ENCODE assay signal across 8 cellular contexts in the genomic region with DNA sequence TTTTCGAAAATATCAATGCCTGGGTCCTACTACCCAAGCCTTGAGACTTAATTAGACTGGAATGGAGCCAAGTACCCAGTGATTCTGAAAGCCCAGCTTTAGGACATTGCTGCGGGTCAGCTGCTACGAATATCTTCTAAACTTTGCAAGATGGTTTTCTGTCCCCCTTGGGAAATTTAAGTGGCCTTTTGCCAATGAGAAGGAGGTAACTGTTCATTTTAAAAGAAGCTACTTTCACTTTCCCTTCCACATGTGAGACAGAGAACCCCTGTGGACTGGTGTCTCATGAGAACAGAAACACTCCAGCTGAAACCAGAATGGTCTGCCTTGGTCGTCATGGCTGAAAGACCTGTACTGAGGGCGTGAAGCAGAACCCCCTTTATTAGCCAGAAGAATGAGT.
DNase-seq lines count a peak whose midpoint lies in the region; ATAC-seq and TF ChIP-seq lines count a peak whose summit lies in the region.

No MANE protein-coding gene starts in this region.

- no peaks in the 10 kb centered on the region for H4K20me1 ChIP-seq in DOHH2 (ENCODE audit: control insufficient read depth, insufficient read depth, low read depth, low read length)

- peaks cover 3% of the 10 kb centered on the region for H3K36me3 Mint-ChIP-seq in T-helper 2 cell treated with Interferon-gamma antibody and Interleukin-4, amounts not matched to agents 5 μg/mL and 100 μg/mL, for 36 hours (ENCODE audit: low read depth)
- no peaks in the 10 kb centered on the region for H3K36me3 Mint-ChIP-seq in Calu3 (ENCODE audit: insufficient read depth, unreplicated experiment)

- H3K9me2 ChIP-seq in DOHH2 (replicated peaks; ENCODE audit: control insufficient read depth, low read length) = no peaks in the 10 kb centered on the region

- intact Hi-C loops in left ventricle myocardium superior (cut with micrococcal nuclease) = no loop called here
- intact Hi-C loops in Calu3 (cut with micrococcal nuclease; ENCODE audit: unreplicated experiment) = no loop called here

- peak overlapping the region; percentile 58 for H3K4me3 Mint-ChIP-seq in T-helper 2 cell treated with Interferon-gamma antibody and Interleukin-4, amounts not matched to agents 5 μg/mL and 100 μg/mL, for 36 hours
- H3K4me3 Mint-ChIP-seq in Calu3 (ENCODE audit: low read depth, unreplicated experiment) = no peak overlapping the region

- peak overlapping the region; percentile 70 for H3K4me3 ChIP-seq in DOHH2 (ENCODE audit: low read length)

- H3K27ac ChIP-seq in DOHH2 (ENCODE audit: low read depth, low read length) = peak overlapping the region; percentile 99

- H3K79me2 ChIP-seq in DOHH2 (ENCODE audit: control insufficient read depth, low read length) = no peaks in the 10 kb centered on the region

- H3K4me1 ChIP-seq in DOHH2 (ENCODE audit: control insufficient read depth, low read length) = peaks cover 79% of the 10 kb centered on the region

- peaks cover 28% of the 10 kb centered on the region for H3F3A ChIP-seq in DOHH2 (ENCODE audit: control insufficient read depth, insufficient read depth)

- H3K4me2 ChIP-seq in DOHH2 (ENCODE audit: low read length) = peak overlapping the region; percentile 99

- DNase-seq in T-helper 2 cell treated with Interferon-gamma antibody and Interleukin-4, amounts not matched to agents 5 μg/mL and 100 μg/mL, for 36 hours (ENCODE audit: low spot score) = no peak
- DNase-seq in left ventricle myocardium superior = no peak
- DNase-seq in Calu3 = no peak
- DNase-seq in HPDE6-E6E7 (ENCODE audit: extremely low spot score) = no peak
- no peak for DNase-seq in NCI-H226

- H3K27ac Mint-ChIP-seq in T-helper 2 cell treated with Interferon-gamma antibody and Interleukin-4, amounts not matched to agents 5 μg/mL and 100 μg/mL, for 36 hours = peak overlapping the region; percentile 86
- no peak overlapping the region for H3K27ac Mint-ChIP-seq in Calu3 (ENCODE audit: unreplicated experiment)

- CTCF ChIA-PET in Calu3 (lab: Charles Lee) = no interaction called here

- peaks cover 5% of the 10 kb centered on the region for H3K9me3 Mint-ChIP-seq in T-helper 2 cell treated with Interferon-gamma antibody and Interleukin-4, amounts not matched to agents 5 μg/mL and 100 μg/mL, for 36 hours
- H3K9me3 Mint-ChIP-seq in Calu3 (ENCODE audit: low read depth, unreplicated experiment) = no peaks in the 10 kb centered on the region

- TF ChIP-seq CTCF in DOHH2 (IDR thresholded peaks at IDR 0.05; ENCODE audit: low read depth, low read length, poor library complexity, severe bottlenecking) (no peak), Calu3 (IDR thresholded peaks at IDR 0.05; ENCODE audit: unreplicated experiment) (no peak)

- ATAC-seq in GM19025 (IDR thresholded peaks at IDR 0.05; ENCODE audit: low read depth, unreplicated experiment) = peak; percentile 81
- ATAC-seq in HG03066 (IDR thresholded peaks at IDR 0.05; ENCODE audit: low read depth, unreplicated experiment) = peak; percentile 95
- peak; percentile 36 for ATAC-seq in left ventricle myocardium superior

- no TSS peak for BruUV-seq in Calu3 (replicated peaks; lab: Mats Ljungman, UMichigan)

- no peaks in the 10 kb centered on the region for H3K9me3 ChIP-seq in DOHH2 (ENCODE audit: control insufficient read depth, insufficient read depth, low read length)

- peaks cover 5% of the 10 kb centered on the region; the same call in 1 of the 2 replicates for H3K36me3 ChIP-seq in DOHH2 (ENCODE audit: control insufficient read depth, low read length)

- no peaks in the 10 kb centered on the region for H3K27me3 ChIP-seq in DOHH2 (ENCODE audit: control insufficient read depth, low read length)

- H3K4me1 Mint-ChIP-seq in T-helper 2 cell treated with Interferon-gamma antibody and Interleukin-4, amounts not matched to agents 5 μg/mL and 100 μg/mL, for 36 hours (ENCODE audit: low read depth) = peaks cover 21% of the 10 kb centered on the region
- H3K4me1 Mint-ChIP-seq in Calu3 (ENCODE audit: low read depth, unreplicated experiment) = no peaks in the 10 kb centered on the region

- no peaks in the 10 kb centered on the region for H3K27me3 Mint-ChIP-seq in T-helper 2 cell treated with Interferon-gamma antibody and Interleukin-4, amounts not matched to agents 5 μg/mL and 100 μg/mL, for 36 hours (ENCODE audit: low read depth)
- H3K27me3 Mint-ChIP-seq in Calu3 (ENCODE audit: unreplicated experiment) = peaks cover 23% of the 10 kb centered on the region

Comparison
In these comparisons a context has a peak if more than half of its experiments do, and no peak if none do; other contexts are left out.
1. ATAC-seq: peak in every context shown above with its lines; median percentile 95 in HG03066; 81 in GM19025; 36 in left ventricle myocardium superior.